In the genomic region with DNA sequence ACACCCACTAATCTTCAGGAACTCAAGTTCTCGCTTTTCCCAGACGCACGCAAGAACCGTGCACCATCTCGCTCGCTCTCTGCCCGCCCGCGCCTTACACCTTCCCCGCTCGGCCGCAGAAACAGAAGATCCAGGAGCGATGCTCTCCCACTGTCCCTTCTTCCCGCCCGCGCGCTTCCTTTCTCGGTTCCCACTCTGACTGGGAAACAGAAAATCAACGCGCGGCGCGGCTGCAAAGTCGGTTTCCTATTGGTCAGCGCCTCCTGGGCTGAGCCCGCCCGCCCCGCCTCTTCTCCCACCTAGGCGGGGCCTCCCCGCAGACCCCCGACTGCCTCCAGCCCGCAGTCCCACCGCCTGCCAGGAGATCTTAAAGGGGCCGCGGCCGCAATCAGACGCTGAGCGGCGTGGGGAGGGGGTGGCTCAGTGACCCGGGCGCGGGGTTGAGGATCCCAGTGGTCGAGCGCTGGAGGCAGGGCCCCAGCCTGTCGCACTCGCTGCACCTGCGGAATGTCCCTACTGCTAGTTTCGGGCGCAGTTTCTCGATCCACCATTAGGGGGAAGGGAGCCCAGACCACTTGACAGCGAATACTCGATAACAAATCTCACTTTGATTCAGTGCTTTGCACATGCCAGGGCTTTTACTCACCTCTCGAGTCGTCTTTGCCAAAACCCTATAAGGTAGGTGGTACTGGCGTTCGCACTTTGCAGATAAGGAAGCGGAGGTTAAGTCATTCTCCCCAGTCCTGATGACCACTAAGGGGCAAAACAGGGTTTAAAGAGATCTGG, we compare ENCODE assay signal across 8 cellular contexts. TPM values are rescaled to one million over a fixed set of nuclear protein-coding genes. Genes with fewer than 3 reads are reported as not detected.
DNase-seq lines count a peak whose midpoint lies in the region; ATAC-seq and TF ChIP-seq lines count a peak whose summit lies in the region.

No MANE protein-coding gene starts in this region.

- TF ChIP-seq CTCF in CD4-positive, alpha-beta T cell (IDR thresholded peaks at IDR 0.05), result peak; percentile 75
- TF ChIP-seq CTCF in lung (IDR thresholded peaks at IDR 0.05; ENCODE audit: control extremely low read depth, extremely low read depth), result peak; percentile 39

- 0% methylated on average over 57 of the region's 57 CpGs for WGBS in lung, 2 donors

- H3K27ac Mint-ChIP-seq in CD4-positive, alpha-beta T cell, result peak overlapping the region; percentile 86
- H3K27ac Mint-ChIP-seq in activated CD4-positive, alpha-beta memory T cell treated with anti-CD3 and anti-CD28 coated beads, Interleukin-2, amount 10 ng/mL, durations not matched to agents 7 days and 5 days, result peak overlapping the region; percentile 78

- DNase-seq in CD4-positive, alpha-beta T cell, result peak; percentile 95 to 97 (median 96)
- DNase-seq in NCI-H82 (lab: John Stamatoyannopoulos, UW), result peak; percentile 98
- DNase-seq in activated CD4-positive, alpha-beta memory T cell treated with anti-CD3 and anti-CD28 coated beads, Interleukin-2, amount 10 ng/mL, durations not matched to agents 7 days and 5 days, result peak; percentile 97
- DNase-seq in effector CD4-positive, alpha-beta T cell, result peak; percentile 95
- DNase-seq in lung (ENCODE audit: low spot score), result peak; percentile 96
- DNase-seq in stimulated activated CD4-positive, alpha-beta T cell treated with anti-CD3 and anti-CD28 coated beads, TNF-alpha, amount 100 ng/mL, for 4 hours (ENCODE audit: low read depth in 3 of 3), result peak; percentile 86 to 94 (median 93)

- peak overlapping the region; percentile 89 for H3K27ac ChIP-seq in CD4-positive, alpha-beta T cell (ENCODE audit: low read depth, low read length)
- H3K27ac ChIP-seq in lung (ENCODE audit: low read depth in 1 of 2, low read length in 1 of 2), result peak overlapping the region; percentile 81 to 93

- H3K4me1 ChIP-seq in lung (ENCODE audit: control insufficient read depth in 2 of 2, insufficient read depth in 2 of 2, low read length in 2 of 2), result peaks cover 0 to 10% of the 10 kb centered on the region in 2 donors

- H3K9me3 Mint-ChIP-seq in CD4-positive, alpha-beta T cell, result no peaks in the 10 kb centered on the region
- H3K9me3 Mint-ChIP-seq in activated CD4-positive, alpha-beta memory T cell treated with anti-CD3 and anti-CD28 coated beads, Interleukin-2, amount 10 ng/mL, durations not matched to agents 7 days and 5 days, result peaks cover 2% of the 10 kb centered on the region

- H3K4me3 ChIP-seq in lung, result peak overlapping the region; percentile 65

- peak overlapping the region; percentile 91 for H3K4me3 Mint-ChIP-seq in CD4-positive, alpha-beta T cell
- H3K4me3 Mint-ChIP-seq in activated CD4-positive, alpha-beta memory T cell treated with anti-CD3 and anti-CD28 coated beads, Interleukin-2, amount 10 ng/mL, durations not matched to agents 7 days and 5 days, result peak overlapping the region; percentile 83

- no peaks in the 10 kb centered on the region for H3K27me3 ChIP-seq in CD4-positive, alpha-beta T cell (ENCODE audit: control insufficient read depth, insufficient read depth, low read length)
- H3K27me3 ChIP-seq in lung (ENCODE audit: control insufficient read depth, insufficient read depth), result no peaks in the 10 kb centered on the region

- peaks cover 0 to 3% of the 10 kb centered on the region in 2 donors for H3K36me3 ChIP-seq in lung (ENCODE audit: control insufficient read depth in 2 of 2, insufficient read depth in 2 of 2, low read length in 2 of 2)

- H3K27me3 Mint-ChIP-seq in CD4-positive, alpha-beta T cell, result no peaks in the 10 kb centered on the region
- no peaks in the 10 kb centered on the region for H3K27me3 Mint-ChIP-seq in activated CD4-positive, alpha-beta memory T cell treated with anti-CD3 and anti-CD28 coated beads, Interleukin-2, amount 10 ng/mL, durations not matched to agents 7 days and 5 days

- intact Hi-C loops in CD4-positive, alpha-beta T cell (cut with DNase I, micrococcal nuclease), result loop anchor here (1.0 to 5.0 kb wide), 10 partner anchors 21 to 402 kb away; partner anchors contain the start of genes DENND1C (in 2 of the 2), GPR108 (in 1 of the 2), GTF2F1 (in 1 of the 2) and TRIP10 (in 1 of the 2)

- peak; percentile 80 for ATAC-seq in CD4-positive, alpha-beta T cell (ENCODE audit: poor library complexity)
- ATAC-seq in GM19397 (IDR thresholded peaks at IDR 0.05; ENCODE audit: unreplicated experiment) (peak; percentile 81), HG03571 (IDR thresholded peaks at IDR 0.05; ENCODE audit: unreplicated experiment) (peak; percentile 54), lung (ENCODE audit: insufficient read depth, low FRiP score) (peak; percentile 87)

- POLR2A ChIA-PET in CD4-positive, alpha-beta T cell (lab: Charles Lee), result interaction anchor here (0.9 to 1.3 kb wide), 4 partner anchors 10 to 35 kb away, joined by 3 to 11 read pairs (median 6); partner anchors contain the start of genes DENND1C and KHSRP
- POLR2A ChIA-PET in activated CD4-positive, alpha-beta memory T cell treated with anti-CD3 and anti-CD28 coated beads, Interleukin-2, amount 10 ng/mL, durations not matched to agents 7 days and 5 days (lab: Charles Lee), result interaction anchor here (1.0 to 1.9 kb wide), 4 partner anchors 21 to 276 kb away, joined by 3 to 19 read pairs (median 4); partner anchors contain the start of gene DENND1C

- H3K36me3 Mint-ChIP-seq in CD4-positive, alpha-beta T cell (ENCODE audit: low read depth), result peaks cover 42% of the 10 kb centered on the region
- H3K36me3 Mint-ChIP-seq in activated CD4-positive, alpha-beta memory T cell treated with anti-CD3 and anti-CD28 coated beads, Interleukin-2, amount 10 ng/mL, durations not matched to agents 7 days and 5 days (ENCODE audit: low read depth), result peaks cover 18% of the 10 kb centered on the region

- H3K4me1 Mint-ChIP-seq in CD4-positive, alpha-beta T cell (ENCODE audit: low read depth), result peaks cover 31% of the 10 kb centered on the region
- H3K4me1 Mint-ChIP-seq in activated CD4-positive, alpha-beta memory T cell treated with anti-CD3 and anti-CD28 coated beads, Interleukin-2, amount 10 ng/mL, durations not matched to agents 7 days and 5 days, result peaks cover 19% of the 10 kb centered on the region

- no peaks in the 10 kb centered on the region for H3K9me3 ChIP-seq in CD4-positive, alpha-beta T cell (ENCODE audit: control insufficient read depth, low read length)
- no peaks in the 10 kb centered on the region for H3K9me3 ChIP-seq in lung (ENCODE audit: control insufficient read depth in 2 of 2, insufficient read depth in 1 of 2, low read length in 1 of 2)

- CTCF ChIA-PET in CD4-positive, alpha-beta T cell (lab: Charles Lee), result no interaction called here
- CTCF ChIA-PET in activated CD4-positive, alpha-beta memory T cell treated with anti-CD3 and anti-CD28 coated beads, Interleukin-2, amount 10 ng/mL, durations not matched to agents 7 days and 5 days (lab: Charles Lee), result interaction anchor here (0.9 kb wide), 1 partner anchor 21 kb away, joined by 3 read pairs; the partner anchor contains the start of gene DENND1C

RNA-seq across cellular contexts. Expression of gene SLC25A23, which starts 0.7 kb away (rescaled TPM):
- 10 to 100 TPM; 10.5 to 10.8 TPM for total RNA-seq in CD4-positive, alpha-beta T cell
- total RNA-seq in activated CD4-positive, alpha-beta memory T cell treated with anti-CD3 and anti-CD28 coated beads, Interleukin-2, amount 10 ng/mL, durations not matched to agents 7 days and 5 days, result 10 to 100 TPM; 30.0 to 35.7 TPM
- 10 to 100 TPM; 44.9 to 49.5 TPM for total RNA-seq in lung
- polyA plus RNA-seq in lung, result 10 to 100 TPM; 15.7 to 44.0 TPM

RNA-seq across cellular contexts. Expression of gene CRB3, which starts 3.8 kb away (rescaled TPM):
- total RNA-seq in CD4-positive, alpha-beta T cell, result 1 to 10 TPM; 7.9 to 9.4 TPM
- under 1 TPM; 0.63 to 0.93 TPM for total RNA-seq in activated CD4-positive, alpha-beta memory T cell treated with anti-CD3 and anti-CD28 coated beads, Interleukin-2, amount 10 ng/mL, durations not matched to agents 7 days and 5 days
- total RNA-seq in lung, result 10 to 100 TPM; 22.5 to 55.1 TPM
- polyA plus RNA-seq in lung, result 10 to 100 TPM; 51.0 to 81.8 TPM

RNA-seq across cellular contexts. Expression of gene DENND1C, which starts 21.3 kb away (rescaled TPM):
- total RNA-seq in CD4-positive, alpha-beta T cell, result 100 to 1,000 TPM; 111 to 118 TPM
- 100 to 1,000 TPM in 1 of 2 experiments, 10 to 100 TPM in 1; 97.2 to 101 TPM for total RNA-seq in activated CD4-positive, alpha-beta memory T cell treated with anti-CD3 and anti-CD28 coated beads, Interleukin-2, amount 10 ng/mL, durations not matched to agents 7 days and 5 days
- total RNA-seq in lung, result 10 to 100 TPM in 1 of 2 donors, 1 to 10 TPM in 1; 2.7 to 11.0 TPM
- 10 to 100 TPM in 1 of 2 donors, 1 to 10 TPM in 1; 8.0 to 10.6 TPM for polyA plus RNA-seq in lung

RNA-seq across cellular contexts. Expression of gene SLC25A41, which starts 26.7 kb away (rescaled TPM):
- under 1 TPM; 0.30 to 0.50 TPM for total RNA-seq in CD4-positive, alpha-beta T cell
- total RNA-seq in activated CD4-positive, alpha-beta memory T cell treated with anti-CD3 and anti-CD28 coated beads, Interleukin-2, amount 10 ng/mL, durations not matched to agents 7 days and 5 days, result not detected
- under 1 TPM in 1 of 2 donors, not detected in 1; 0.28 TPM for total RNA-seq in lung
- polyA plus RNA-seq in lung, result under 1 TPM; 0.10 to 0.43 TPM

RNA-seq across cellular contexts. Expression of gene KHSRP, which starts 35.7 kb away (rescaled TPM):
- total RNA-seq in CD4-positive, alpha-beta T cell, result 100 to 1,000 TPM; 128 to 143 TPM
- 100 to 1,000 TPM; 246 to 250 TPM for total RNA-seq in activated CD4-positive, alpha-beta memory T cell treated with anti-CD3 and anti-CD28 coated beads, Interleukin-2, amount 10 ng/mL, durations not matched to agents 7 days and 5 days
- total RNA-seq in lung, result 100 to 1,000 TPM; 157 to 204 TPM
- 100 to 1,000 TPM; 116 to 126 TPM for polyA plus RNA-seq in lung

Comparison
In these comparisons a context has a peak if more than half of its experiments do, and no peak if none do; other contexts are left out.
1. Peak in every context shown above with its lines: DNase-seq, ATAC-seq, H3K4me3 ChIP-seq and H3K27ac ChIP-seq.
2. RNA of gene CRB3, which starts 3.8 kb away (total RNA-seq): 22.5 to 55.1 TPM in lung and 7.9 to 9.4 TPM in CD4-positive, alpha-beta T cell; 0.63 to 0.93 TPM in activated CD4-positive, alpha-beta memory T cell treated with anti-CD3 and anti-CD28 coated beads, Interleukin-2, amount 10 ng/mL, durations not matched to agents 7 days and 5 days; every median in the first group is over 4 times any median in the second.
3. RNA of gene DENND1C, which starts 21.3 kb away (total RNA-seq): 111 to 118 TPM in CD4-positive, alpha-beta T cell and 97.2 to 101 TPM in activated CD4-positive, alpha-beta memory T cell treated with anti-CD3 and anti-CD28 coated beads, Interleukin-2, amount 10 ng/mL, durations not matched to agents 7 days and 5 days; 2.7 to 11.0 TPM in lung; every median in the first group is over 4 times any median in the second.